ENCODE assay signal across 1 cellular context in genomic region chr22:20506543-20507252, GRCh38.
TF ChIP-seq lines count a peak whose summit lies in the region.

No MANE protein-coding gene starts in this region.

TF ChIP-seq in HEK293, 187 proteins besides CTCF, POLR2A, EP300 and RAD21 (continued from another document):
- TF ChIP-seq ZBTB10 (tag by site-specific recombination; IDR thresholded peaks at IDR 0.05) (no peak), ZBTB49 (tag by site-specific recombination; IDR thresholded peaks at IDR 0.05; ENCODE audit: low read depth) (no peak), ZNF239 (tag by site-specific recombination; IDR thresholded peaks at IDR 0.05) (no peak), ZNF26 (tag by site-specific recombination; IDR thresholded peaks at IDR 0.05) (no peak), ZNF266 (tag by site-specific recombination; IDR thresholded peaks at IDR 0.05; ENCODE audit: low read depth) (no peak), ZNF112 (tag by site-specific recombination; IDR thresholded peaks at IDR 0.05) (no peak)
